7 cellular contexts compared by ENCODE assay signal in genomic region chr16:55816222-55816621, GRCh38. TPM values are rescaled to one million over a fixed set of nuclear protein-coding genes. Genes with fewer than 3 reads are reported as not detected.
"Had no signal": no experiment of that assay in that cellular context is flagged by ENCODE, and none has a peak within 500 bp of the region (broad histone marks: within the 10 kb centered on the region; RNA-seq: fewer than 3 reads in every experiment).

No MANE protein-coding gene starts in this region.

RNA-seq across cellular contexts. Expression of gene CES1, which starts 16.7 kb away (rescaled TPM):
- total RNA-seq: activated naive CD8-positive, alpha-beta T cell treated with anti-CD3 and anti-CD28 coated beads for 36 hours; RPMI7951 had no signal

RNA-seq across cellular contexts. Expression of gene CES5A, which starts 59.0 kb away (rescaled TPM):
- total RNA-seq: activated CD4-positive, alpha-beta memory T cell treated with anti-CD3 and anti-CD28 coated beads, Interleukin-2, amount 10 ng/mL, durations not matched to agents 7 days and 5 days; activated CD8-positive, alpha-beta memory T cell treated with anti-CD3 and anti-CD28 coated beads, Interleukin-2, amount 10 ng/mL, durations not matched to agents 7 days and 5 days; activated naive CD8-positive, alpha-beta T cell treated with anti-CD3 and anti-CD28 coated beads for 36 hours; aorta; NCI-H460; RPMI7951 had no signal
- polyA plus RNA-seq: aorta, IgD-negative memory B cell had no signal
